1 cellular context compared by ENCODE assay signal in genomic region chr9:128829477-128830251, GRCh38.
A peak's percentile ranks its signal among the peaks of the same experiment; 100 is the strongest.
TF ChIP-seq lines count a peak whose summit lies in the region.

Gene SPOUT1, minus strand, starts transcription at chr9:128829794. Its CDS starts 14 bp downstream, at chr9:128829780.

TF ChIP-seq in HepG2, 621 proteins besides CTCF, POLR2A, EP300 and RAD21 (continued from another document and continues in another):
- TF ChIP-seq ETS1 (CRISPR knock-in tag; IDR thresholded peaks at IDR 0.05) (no peak), MXI1 (IDR thresholded peaks at IDR 0.05; ENCODE audit: borderline replicate concordance, low read depth, low read length) (peak; percentile 91; the same call in 1 of the 3 replicates), TEF (CRISPR knock-in tag; IDR thresholded peaks at IDR 0.05) (0 out of 2 replicates have a peak, but pooled peaks have one; percentile 75), MIXL1 (CRISPR knock-in tag; IDR thresholded peaks at IDR 0.05) (peak; percentile 45; the same call in 1 of the 2 replicates), ZNF557 (CRISPR knock-in tag; IDR thresholded peaks at IDR 0.05) (no peak), PAF1 (CRISPR knock-in tag; IDR thresholded peaks at IDR 0.05) (peak; percentile 86; the same call in 1 of the 2 replicates), AKAP8 (CRISPR knock-in tag; IDR thresholded peaks at IDR 0.05) (peak; percentile 78; the same call in 1 of the 2 replicates), MTERF4 (CRISPR knock-in tag; IDR thresholded peaks at IDR 0.05) (no peak; the same call in 1 of the 2 replicates), ZNF784 (CRISPR knock-in tag; IDR thresholded peaks at IDR 0.05; ENCODE audit: borderline replicate concordance) (peak; percentile 74; the same call in 1 of the 2 replicates), ZSCAN31 (CRISPR knock-in tag; IDR thresholded peaks at IDR 0.05; ENCODE audit: low read depth) (no peak; the same call in 1 of the 2 replicates), ZNF350 (CRISPR knock-in tag; IDR thresholded peaks at IDR 0.05; ENCODE audit: borderline replicate concordance, low read depth) (no peak; the same call in none of the 2 replicates), KDM6A (CRISPR knock-in tag; IDR thresholded peaks at IDR 0.05; ENCODE audit: low read depth) (no peak), ZBTB33 (CRISPR knock-in tag; IDR thresholded peaks at IDR 0.05) (no peak), DR1 (CRISPR knock-in tag; IDR thresholded peaks at IDR 0.05) (peak; percentile 50), ZNF317 (CRISPR knock-in tag; IDR thresholded peaks at IDR 0.05) (no peak), TAF1 (CRISPR knock-in tag; IDR thresholded peaks at IDR 0.05) (peak; percentile 94), SMAD1 (CRISPR knock-in tag; IDR thresholded peaks at IDR 0.05; ENCODE audit: borderline replicate concordance, low read depth) (no peak), REL (CRISPR knock-in tag; conservative IDR thresholded peaks at IDR 0.05) (0 out of 2 replicates have a peak, but pooled peaks have one; percentile 62), ZNF207 (IDR thresholded peaks at IDR 0.05; ENCODE audit: borderline replicate concordance) (no peak), ARID5B (CRISPR knock-in tag; IDR thresholded peaks at IDR 0.05) (peak; percentile 46; the same call in 1 of the 2 replicates), ZNF800 (CRISPR knock-in tag; IDR thresholded peaks at IDR 0.05) (no peak), ZNF609 (CRISPR knock-in tag; IDR thresholded peaks at IDR 0.05; ENCODE audit: borderline replicate concordance) (peak; percentile 23; the same call in 1 of the 2 replicates), ZFP41 (CRISPR knock-in tag; IDR thresholded peaks at IDR 0.05; ENCODE audit: borderline replicate concordance) (peak; percentile 76; the same call in 1 of the 2 replicates), ZNF775 (CRISPR knock-in tag; IDR thresholded peaks at IDR 0.05; ENCODE audit: borderline replicate concordance) (no peak; the same call in 1 of the 2 replicates), ZNF646 (CRISPR knock-in tag; IDR thresholded peaks at IDR 0.05) (no peak), MZF1 (CRISPR knock-in tag; IDR thresholded peaks at IDR 0.05; ENCODE audit: borderline replicate concordance) (no peak)
